20 cellular contexts compared by ENCODE assay signal in genomic region chr1:168199056-168199455, GRCh38.
"Had no signal": no experiment of that assay in that cellular context is flagged by ENCODE, and none has a peak within 500 bp of the region (broad histone marks: within the 10 kb centered on the region; RNA-seq: fewer than 3 reads in every experiment).

No MANE protein-coding gene starts in this region.

- DNase-seq: effector CD8-positive, alpha-beta T cell; gastrocnemius medialis; heart right ventricle; hypothalamus; islet precursor cell; mammary epithelial cell; midbrain; posterior cingulate gyrus; stimulated activated CD4-positive, alpha-beta T cell treated with anti-CD3 and anti-CD28 coated beads, Interleukin-2, amount 100 ng/mL, for 24 hours; stimulated activated CD4-positive, alpha-beta T cell treated with anti-CD3 and anti-CD28 coated beads, Interleukin-4, amount 100 ng/mL, for 4 hours; stimulated activated naive CD4-positive, alpha-beta T cell; stomach; substantia nigra; trophoblast cell had no signal

- H3K4me3 Mint-ChIP-seq: nephron had no signal

- H3K27ac ChIP-seq: coronary artery, epithelial cell of prostate, esophagus muscularis mucosa, gastrocnemius medialis, heart right ventricle, stomach had no signal

- H3K4me1 ChIP-seq: esophagus muscularis mucosa, gastrocnemius medialis, heart right ventricle, stomach had no signal

- H3K27ac Mint-ChIP-seq: nephron had no signal

- H3K4me1 Mint-ChIP-seq: nephron had no signal

- ATAC-seq: gastrocnemius medialis, heart right ventricle, left lobe of liver, sciatic nerve had no signal

- H3K9me3 ChIP-seq: esophagus muscularis mucosa, gastrocnemius medialis, heart right ventricle, stomach had no signal

- H3K4me3 ChIP-seq: coronary artery, esophagus muscularis mucosa, gastrocnemius medialis, heart right ventricle, stomach had no signal
